ENCODE assay signal across 28 cellular contexts in genomic region chr18:6044319-6044718, GRCh38.
"Had no signal": no experiment of that assay in that cellular context is flagged by ENCODE, and none has a peak within 500 bp of the region (broad histone marks: within the 10 kb centered on the region; RNA-seq: fewer than 3 reads in every experiment).

No MANE protein-coding gene starts in this region.

- FAIRE-seq: colon, endometrium, endothelial cell of umbilical vein, frontal cortex had no signal

- DNase-seq: colonic mucosa; cortex of kidney; dermis blood vessel endothelial cell; dorsolateral prefrontal cortex; effector CD4-positive, alpha-beta T cell; effector CD8-positive, alpha-beta T cell; effector memory CD4-positive, alpha-beta T cell; effector memory CD8-positive, alpha-beta T cell; endodermal cell; erythroblast; esophagus squamous epithelium; foreskin fibroblast; foreskin keratinocyte; foreskin melanocyte; gastrocnemius medialis; glutamatergic neuron; head of caudate nucleus; heart left ventricle; heart right ventricle had no signal

- H3K4me3 ChIP-seq: colonic mucosa, coronary artery, dorsolateral prefrontal cortex, esophagus muscularis mucosa, esophagus squamous epithelium, gastrocnemius medialis, gastroesophageal sphincter, heart left ventricle, heart right ventricle had no signal

- H3K36me3 ChIP-seq: colonic mucosa, esophagus muscularis mucosa, esophagus squamous epithelium, gastrocnemius medialis, gastroesophageal sphincter, heart left ventricle, heart right ventricle had no signal

- H3K27ac ChIP-seq: colonic mucosa, coronary artery, dorsolateral prefrontal cortex, epithelial cell of prostate, esophagus muscularis mucosa, esophagus squamous epithelium, foreskin keratinocyte, gastrocnemius medialis, gastroesophageal sphincter, heart left ventricle, heart right ventricle had no signal

- ATAC-seq: effector memory CD8-positive, alpha-beta T cell; esophagus mucosa; foreskin keratinocyte; gastrocnemius medialis; gastroesophageal sphincter; heart right ventricle had no signal

- H3K27me3 ChIP-seq: colonic mucosa, dorsolateral prefrontal cortex, esophagus muscularis mucosa, esophagus squamous epithelium, foreskin keratinocyte, gastrocnemius medialis, gastroesophageal sphincter, heart left ventricle, heart right ventricle had no signal

- H3K4me1 ChIP-seq: colonic mucosa, esophagus muscularis mucosa, esophagus squamous epithelium, foreskin keratinocyte, gastrocnemius medialis, gastroesophageal sphincter, heart left ventricle, heart right ventricle had no signal

- H3K9me3 ChIP-seq: colonic mucosa, gastrocnemius medialis had no signal
